ENCODE assay signal across 8 cellular contexts in genomic region chr22:38305481-38306448, GRCh38. TPM values are rescaled to one million over a fixed set of nuclear protein-coding genes. Genes with fewer than 3 reads are reported as not detected.
A peak's percentile ranks its signal among the peaks of the same experiment; 100 is the strongest.
DNase-seq lines count a peak whose midpoint lies in the region; ATAC-seq and TF ChIP-seq lines count a peak whose summit lies in the region.

No MANE protein-coding gene starts in this region.

- H3K27me3 Mint-ChIP-seq in mesothelial cell of epicardium (ENCODE audit: low read depth): no peaks in the 10 kb centered on the region

- H3K4me3 ChIP-seq in SK-N-MC: peak overlapping the region; percentile 39
- H3K4me3 ChIP-seq in colonic mucosa: no peak overlapping the region

- peak overlapping the region; percentile 70 for H3K27ac ChIP-seq in SK-N-MC
- H3K27ac ChIP-seq in colonic mucosa: peak overlapping the region; percentile 68

- in situ Hi-C loops in ACHN (cut with HindIII; ENCODE audit: low pct_ligation_motif_present, low pct_unique_long_range_greater_than_20kb, low sequenced_read_pairs): no loop called here

- DNase-seq in ACHN: peak; percentile 82
- peak; percentile 22 for DNase-seq in SK-N-MC (ENCODE audit: low read depth, low spot score)
- peak; percentile 64 for DNase-seq in colonic mucosa
- no peak for DNase-seq in mesothelial cell of epicardium (ENCODE audit: low spot score in 2 of 2, unreplicated experiment in 2 of 2)
- no peak for DNase-seq in SHP77 treated with DMSO at 0.1 percent for 48 hours (lab: John Stamatoyannopoulos, UW)
- no peak for DNase-seq in NCI-H446 (lab: John Stamatoyannopoulos, UW)

- peaks cover 7% of the 10 kb centered on the region for H3K4me1 ChIP-seq in colonic mucosa

- H3K9me3 ChIP-seq in SK-N-MC (ENCODE audit: low read depth, low read length) (no peaks in the 10 kb centered on the region), colonic mucosa (no peaks in the 10 kb centered on the region)

- peaks cover 69% of the 10 kb centered on the region for H3K36me3 ChIP-seq in SK-N-MC (ENCODE audit: insufficient read depth, low read length)
- peaks cover 10% of the 10 kb centered on the region for H3K36me3 ChIP-seq in colonic mucosa

- H3K27me3 ChIP-seq in colonic mucosa: no peaks in the 10 kb centered on the region

- peaks cover 21% of the 10 kb centered on the region for H3K36me3 Mint-ChIP-seq in mesothelial cell of epicardium

- ATAC-seq in GM18907 (IDR thresholded peaks at IDR 0.05; ENCODE audit: unreplicated experiment): peak; percentile 68
- ATAC-seq in HG03135 (IDR thresholded peaks at IDR 0.05; ENCODE audit: unreplicated experiment): peak; percentile 56

- peak overlapping the region; percentile 91 for H3K27ac Mint-ChIP-seq in mesothelial cell of epicardium

- H3K9ac ChIP-seq in SK-N-MC (ENCODE audit: insufficient read length) (no peak overlapping the region), colonic mucosa (ENCODE audit: low read depth in 2 of 2, low read length in 2 of 2) (peak overlapping the region; percentile 51 to 72)

- no peak overlapping the region for H3K4me3 Mint-ChIP-seq in mesothelial cell of epicardium

- H3K9me3 Mint-ChIP-seq in mesothelial cell of epicardium: no peaks in the 10 kb centered on the region

- intact Hi-C loops in colonic mucosa (cut with DNase I): no loop called here

- TF ChIP-seq CTCF in colonic mucosa (IDR thresholded peaks at IDR 0.05) (no peak), mesothelial cell of epicardium (IDR thresholded peaks at IDR 0.05; ENCODE audit: unreplicated experiment) (no peak)

- H3K4me1 Mint-ChIP-seq in mesothelial cell of epicardium: peaks cover 27% of the 10 kb centered on the region

RNA-seq across cellular contexts. Expression of gene CSNK1E, which starts 11.5 kb away (rescaled TPM):
- total RNA-seq in colonic mucosa (10 to 100 TPM; 97.0 to 97.2 TPM), mesothelial cell of epicardium (261 to 264 TPM (median 261 TPM) in 3 replicates)

RNA-seq across cellular contexts. Expression of gene TMEM184B, which starts 33.0 kb away (rescaled TPM):
- total RNA-seq in colonic mucosa: 10 to 100 TPM; 58.8 to 61.6 TPM
- total RNA-seq in mesothelial cell of epicardium: 61.4 to 64.0 TPM (median 62.8 TPM) in 3 replicates

Comparison
In these comparisons a context has a peak if more than half of its experiments do, and no peak if none do; other contexts are left out.
1. DNase-seq: peak in ACHN (single experiment), SK-N-MC (single experiment) and colonic mucosa (single experiment); none in mesothelial cell of epicardium (0 of 2), SHP77 treated with DMSO at 0.1 percent for 48 hours (single experiment) and NCI-H446 (0 of 2).